In genomic region chr20:63445075-63445734, GRCh38 we compare ENCODE assay signal across 30 cellular contexts. TPM values are rescaled to one million over a fixed set of nuclear protein-coding genes. Genes with fewer than 3 reads are reported as not detected.
"Had no signal": no experiment of that assay in that cellular context is flagged by ENCODE, and none has a peak within 500 bp of the region (broad histone marks: within the 10 kb centered on the region; RNA-seq: fewer than 3 reads in every experiment).

No MANE protein-coding gene starts in this region.

- H3K27ac Mint-ChIP-seq: activated naive CD4-positive, alpha-beta T cell treated with anti-CD3 and anti-CD28 coated beads, Interleukin-2, amount 50 U/mL, for 72 hours; activated T-cell treated with anti-CD3 and anti-CD28 coated beads, Interleukin-2, amount 50 U/mL, for 72 hours; dendritic cell treated with granulocyte-macrophage colony-stimulating factor and Interleukin-4, amounts not matched to agents 40 ng/mL and 50 ng/mL, for 4 days; T-helper 2 cell treated with Interferon-gamma antibody and Interleukin-4, amounts not matched to agents 5 μg/mL and 100 μg/mL, for 36 hours; type B pancreatic cell had no signal

- H3K9me3 Mint-ChIP-seq: type B pancreatic cell had no signal

- H3K4me1 ChIP-seq: esophagus squamous epithelium, right lobe of liver, uterus had no signal

- H3K36me3 ChIP-seq: esophagus squamous epithelium, neutrophil, right lobe of liver, uterus had no signal

- ATAC-seq: activated naive CD4-positive, alpha-beta T cell treated with anti-CD3 and anti-CD28 coated beads, Interleukin-2, amount 50 U/mL, for 72 hours; activated T-cell treated with anti-CD3 and anti-CD28 coated beads, Interleukin-2, amount 50 U/mL, for 72 hours; left ventricle myocardium superior; right lobe of liver; stimulated activated naive CD8-positive, alpha-beta T cell treated with anti-CD3 and anti-CD28 coated beads, Interleukin-15, Interleukin-2, amounts not matched to agents 100 U/mL and 50 U/mL, for 24 hours had no signal

- H3K9me3 ChIP-seq: esophagus squamous epithelium, neutrophil, right lobe of liver, uterus had no signal

- H3K27me3 ChIP-seq: right lobe of liver had no signal

- DNase-seq: activated CD4-positive, alpha-beta T cell treated with anti-CD3 and anti-CD28 coated beads for 4 hours; activated CD4-positive, alpha-beta T cell treated with anti-CD3 and anti-CD28 coated beads, Interleukin-2, amount 50 U/mL, for 4 hours; activated naive CD4-positive, alpha-beta T cell; activated T-cell treated with anti-CD3 and anti-CD28 coated beads for 4 hours; activated T-cell treated with anti-CD3 and anti-CD28 coated beads, Interleukin-2, amount 50 U/mL, for 72 hours; central memory CD4-positive, alpha-beta T cell; effector CD4-positive, alpha-beta T cell; esophagus squamous epithelium; foreskin melanocyte; kidney glomerular epithelial cell; left ventricle myocardium superior; right lobe of liver; stimulated activated CD4-positive, alpha-beta T cell treated with anti-CD3 and anti-CD28 coated beads, Interleukin-12 subunit alpha, Interleukin-12 subunit beta, amount 100 ng/mL, for 4 hours; stimulated activated CD4-positive, alpha-beta T cell treated with anti-CD3 and anti-CD28 coated beads, Interleukin-4, amount 100 ng/mL, for 1 hour; stimulated activated naive CD8-positive, alpha-beta T cell treated with anti-CD3 and anti-CD28 coated beads, Interleukin-15, Interleukin-2, amounts not matched to agents 100 U/mL and 50 U/mL, for 24 hours; T-helper 1 cell; uterus had no signal

- H3K4me3 Mint-ChIP-seq: activated T-cell treated with anti-CD3 and anti-CD28 coated beads, Interleukin-2, amount 50 U/mL, for 72 hours; dendritic cell treated with granulocyte-macrophage colony-stimulating factor and Interleukin-4, amounts not matched to agents 40 ng/mL and 50 ng/mL, for 4 days; nephron; T-helper 2 cell treated with Interferon-gamma antibody and Interleukin-4, amounts not matched to agents 5 μg/mL and 100 μg/mL, for 36 hours; type B pancreatic cell had no signal

- H3K4me3 ChIP-seq: esophagus squamous epithelium, right lobe of liver, skin epidermis, uterus had no signal

- H3K36me3 Mint-ChIP-seq: activated naive CD4-positive, alpha-beta T cell treated with anti-CD3 and anti-CD28 coated beads, Interleukin-2, amount 50 U/mL, for 72 hours; type B pancreatic cell had no signal

- H3K27ac ChIP-seq: epithelial cell of prostate, esophagus squamous epithelium, neutrophil, right lobe of liver, skin epidermis, uterus had no signal

RNA-seq across cellular contexts. Expression of gene KCNQ2, which starts 27.2 kb away (rescaled TPM):
- total RNA-seq: esophagus squamous epithelium, lung microvascular endothelial cell, osteocyte, posterior vena cava, renal cortical epithelial cell, right lobe of liver, subcutaneous adipose tissue had no signal

RNA-seq across cellular contexts. Expression of gene EEF1A2, which starts 53.7 kb away (rescaled TPM):
- total RNA-seq: subcutaneous adipose tissue had no signal
